In genomic region chr17:68019675-68020450, GRCh38 we compare ENCODE assay signal across 8 cellular contexts. TPM values are rescaled to one million over a fixed set of nuclear protein-coding genes. Genes with fewer than 3 reads are reported as not detected.
A peak's percentile ranks its signal among the peaks of the same experiment; 100 is the strongest.
DNase-seq lines count a peak whose midpoint lies in the region; ATAC-seq and FAIRE-seq lines count a peak whose summit lies in the region.

No MANE protein-coding gene starts in this region.

- peak; percentile 95 for DNase-seq in GM19239 (ENCODE audit: insufficient read length, low spot score)
- peak; percentile 84 for DNase-seq in NCI-H510A (lab: John Stamatoyannopoulos, UW)
- peak; percentile 98 for DNase-seq in activated CD4-positive, alpha-beta T cell treated with anti-CD3 and anti-CD28 coated beads for 36 hours
- DNase-seq in kidney tubule cell (ENCODE audit: low spot score), result peak; percentile 95
- peak; percentile 94 to 99 for DNase-seq in stimulated activated CD4-positive, alpha-beta T cell treated with anti-CD3 and anti-CD28 coated beads, Interleukin-1b, Interleukin-23, amount 100 ng/mL, for 1 hour (ENCODE audit: low read depth in 2 of 2)

- peak overlapping the region; percentile 77 to 96 (median 91) for H3K4me2 ChIP-seq in BLaER1 treated with 17β-estradiol and CSF1 and Interleukin-3, amounts not matched to agents 10 nM and 100 nM

- peak; percentile 83 for FAIRE-seq in GM19239 (lab: Jason Lieb, UNC)

- H3K27ac ChIP-seq in BLaER1 treated with 17β-estradiol and CSF1 and Interleukin-3, amounts not matched to agents 10 nM and 100 nM, result peak overlapping the region; percentile 31 to 83 (median 76); a peak in 21 of 22 replicates
- H3K27ac ChIP-seq in cingulate gyrus (ENCODE audit: low read depth, low read length), result peak overlapping the region; percentile 78

- peak overlapping the region; percentile 93 for H3K27ac Mint-ChIP-seq in activated CD4-positive, alpha-beta T cell treated with anti-CD3 and anti-CD28 coated beads for 36 hours

- H3K4me1 ChIP-seq in BLaER1 treated with 17β-estradiol and CSF1 and Interleukin-3, amounts not matched to agents 10 nM and 100 nM, result peaks cover 4 to 19% (median 12%) of the 10 kb centered on the region in 10 experiments; a peak in 15 of 20 replicates

- no peaks in the 10 kb centered on the region for H4K20me1 ChIP-seq in BLaER1 treated with 17β-estradiol and CSF1 and Interleukin-3, amounts not matched to agents 10 nM and 100 nM

- H3K27me3 ChIP-seq in BLaER1 treated with 17β-estradiol and CSF1 and Interleukin-3, amounts not matched to agents 10 nM and 100 nM, result no peaks in the 10 kb centered on the region

- H3K4me3 Mint-ChIP-seq in activated CD4-positive, alpha-beta T cell treated with anti-CD3 and anti-CD28 coated beads for 36 hours, result peak overlapping the region; percentile 78

- H3K4me3 ChIP-seq in BLaER1 treated with 17β-estradiol and CSF1 and Interleukin-3, amounts not matched to agents 10 nM and 100 nM, result peak overlapping the region; percentile 61 to 76 (median 68)

- no peaks in the 10 kb centered on the region for H3K9me3 ChIP-seq in BLaER1 treated with 17β-estradiol and CSF1 and Interleukin-3, amounts not matched to agents 10 nM and 100 nM (replicated peaks in 1 of 11)

- peaks cover 2% of the 10 kb centered on the region for H3K36me3 Mint-ChIP-seq in activated CD4-positive, alpha-beta T cell treated with anti-CD3 and anti-CD28 coated beads for 36 hours (ENCODE audit: low read depth)

- no peaks in the 10 kb centered on the region for H3K36me3 ChIP-seq in BLaER1 treated with 17β-estradiol and CSF1 and Interleukin-3, amounts not matched to agents 10 nM and 100 nM

- no peaks in the 10 kb centered on the region for H3K27me3 Mint-ChIP-seq in activated CD4-positive, alpha-beta T cell treated with anti-CD3 and anti-CD28 coated beads for 36 hours

- POLR2A ChIA-PET in activated CD4-positive, alpha-beta T cell treated with anti-CD3 and anti-CD28 coated beads for 36 hours (lab: Charles Lee), result interaction anchor here (0.5 to 1.9 kb wide), 4 partner anchors 16 to 202 kb away, joined by 3 to 12 read pairs (median 4); partner anchors contain the start of gene KPNA2

- H3K4me1 Mint-ChIP-seq in activated CD4-positive, alpha-beta T cell treated with anti-CD3 and anti-CD28 coated beads for 36 hours, result peaks cover 8% of the 10 kb centered on the region

- intact Hi-C loops in activated CD4-positive, alpha-beta T cell treated with anti-CD3 and anti-CD28 coated beads for 36 hours (cut with DNase I, micrococcal nuclease), result loop anchor here (1.0 to 2.0 kb wide), 5 partner anchors 9 to 195 kb away; partner anchors contain the start of genes KPNA2 (in 2 of the 2) and BPTF (in 1 of the 2)

- ATAC-seq in HG03442 (IDR thresholded peaks at IDR 0.05; ENCODE audit: unreplicated experiment), result peak; percentile 94
- ATAC-seq in activated CD4-positive, alpha-beta T cell treated with anti-CD3 and anti-CD28 coated beads for 36 hours, result peak; percentile 93

- peak overlapping the region; percentile 73 to 85 (median 83) for H3K9ac ChIP-seq in BLaER1 treated with 17β-estradiol and CSF1 and Interleukin-3, amounts not matched to agents 10 nM and 100 nM

- H3K9me3 Mint-ChIP-seq in activated CD4-positive, alpha-beta T cell treated with anti-CD3 and anti-CD28 coated beads for 36 hours (ENCODE audit: low read depth), result no peaks in the 10 kb centered on the region

- CTCF ChIA-PET in activated CD4-positive, alpha-beta T cell treated with anti-CD3 and anti-CD28 coated beads for 36 hours (lab: Charles Lee), result interaction anchor here (0.6 to 1.8 kb wide), 9 partner anchors 8 to 228 kb away, joined by 3 to 9 read pairs (median 6); partner anchors contain the start of genes AMZ2 and KPNA2

RNA-seq across cellular contexts. Expression of gene KPNA2, which starts 15.7 kb away (rescaled TPM):
- 100 to 1,000 TPM; 186 to 190 TPM for total RNA-seq in activated CD4-positive, alpha-beta T cell treated with anti-CD3 and anti-CD28 coated beads for 36 hours

RNA-seq across cellular contexts. Expression of gene C17orf58, which starts 23.6 kb away (rescaled TPM):
- total RNA-seq in activated CD4-positive, alpha-beta T cell treated with anti-CD3 and anti-CD28 coated beads for 36 hours, result 10 to 100 TPM; 19.4 to 23.7 TPM

Comparison
In these comparisons a context has a peak if more than half of its experiments do, and no peak if none do; other contexts are left out.
1. Peak in every context shown above with its lines: DNase-seq, ATAC-seq, H3K4me3 ChIP-seq and H3K27ac ChIP-seq.